ENCODE assay signal across 15 cellular contexts in genomic region chr9:30348904-30349303, GRCh38.
"Had no signal": no experiment of that assay in that cellular context is flagged by ENCODE, and none has a peak within 500 bp of the region (broad histone marks: within the 10 kb centered on the region; RNA-seq: fewer than 3 reads in every experiment).

No MANE protein-coding gene starts in this region.

- H3K4me1 ChIP-seq: gastroesophageal sphincter, sigmoid colon, stomach had no signal

- ATAC-seq: esophagus mucosa, gastroesophageal sphincter, left colon, left ventricle myocardium superior had no signal

- H3K4me3 ChIP-seq: gastroesophageal sphincter, sigmoid colon, skin epidermis, stomach had no signal

- H3K36me3 ChIP-seq: gastroesophageal sphincter, sigmoid colon, stomach had no signal

- H3K9me3 ChIP-seq: sigmoid colon had no signal

- H3K27me3 ChIP-seq: gastroesophageal sphincter, sigmoid colon, stomach had no signal

- DNase-seq: effector memory CD4-positive, alpha-beta T cell; glutamatergic neuron; left colon; left ventricle myocardium superior; mesendoderm; naive B cell; sigmoid colon; stimulated activated CD4-positive, alpha-beta T cell treated with anti-CD3 and anti-CD28 coated beads, Interleukin-12 subunit alpha, Interleukin-12 subunit beta, amount 100 ng/mL, for 4 hours; stimulated activated naive CD4-positive, alpha-beta T cell; stomach; substantia nigra; trophoblast cell had no signal

- H3K27ac ChIP-seq: gastroesophageal sphincter, sigmoid colon, skin epidermis, stomach had no signal
